ENCODE assay signal across 9 cellular contexts in the genomic region with DNA sequence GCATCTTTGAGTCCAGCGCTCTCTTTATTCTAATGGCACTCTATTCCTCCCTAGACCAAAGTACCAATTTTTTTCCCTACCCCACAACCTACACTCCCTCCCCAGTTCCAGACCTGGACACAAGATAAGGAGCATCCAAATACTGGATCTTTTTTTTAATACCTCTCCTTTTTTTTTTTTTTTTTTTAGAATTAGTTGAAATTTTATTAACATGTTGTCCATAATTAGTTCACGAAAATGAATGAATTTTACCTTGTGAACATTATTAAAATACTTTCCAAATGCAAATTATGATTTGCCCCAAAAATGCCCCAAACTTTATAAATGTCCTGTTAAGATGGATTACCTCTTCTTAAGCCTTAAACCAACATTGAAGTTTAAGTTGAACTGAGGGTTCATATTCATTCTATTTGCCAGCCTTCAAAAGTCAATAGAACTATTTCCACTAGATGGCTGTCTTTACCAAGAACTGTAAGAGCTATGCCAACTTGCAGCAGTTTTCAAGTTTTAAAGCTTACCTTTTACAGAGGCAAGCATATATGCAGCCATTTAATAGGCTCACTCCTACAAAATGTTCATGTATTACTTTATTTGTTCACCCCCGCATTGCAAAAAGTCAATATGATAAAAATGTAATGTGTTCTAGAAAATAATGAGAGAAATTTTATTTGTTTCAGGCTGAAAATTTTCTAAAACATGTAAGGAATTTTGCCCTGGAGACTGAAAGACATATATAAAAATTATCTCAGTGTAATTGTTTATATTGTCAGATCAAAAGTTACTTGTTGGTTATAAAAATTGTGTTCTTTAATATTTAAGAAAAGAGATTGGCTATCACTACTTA. TPM values are rescaled to one million over a fixed set of nuclear protein-coding genes. Genes with fewer than 3 reads are reported as not detected.
A peak's percentile ranks its signal among the peaks of the same experiment; 100 is the strongest.
DNase-seq lines count a peak whose midpoint lies in the region; ATAC-seq, FAIRE-seq and TF ChIP-seq lines count a peak whose summit lies in the region.
"Had no signal": no experiment of that assay in that cellular context is flagged by ENCODE, and none has a peak within 500 bp of the region (broad histone marks: within the 10 kb centered on the region; RNA-seq: fewer than 3 reads in every experiment).

No MANE protein-coding gene starts in this region.

- no peak overlapping the region for H3K4me3 Mint-ChIP-seq in effector memory CD8-positive, alpha-beta T cell

- no peak overlapping the region for H3K27ac Mint-ChIP-seq in effector memory CD8-positive, alpha-beta T cell

- peak; percentile 84 for TF ChIP-seq CTCF in D721Med (IDR thresholded peaks at IDR 0.05; ENCODE audit: insufficient read depth, missing control alignments)
- peak; percentile 31 for TF ChIP-seq CTCF in HFF-Myc (IDR thresholded peaks at IDR 0.05; ENCODE audit: low read depth, low read length, missing control alignments)

- DNase-seq in D721Med (ENCODE audit: insufficient read length, low spot score): no peak
- peak; percentile 29 for DNase-seq in HFF-Myc (ENCODE audit: extremely low read depth, low read depth)
- peak; percentile 82 for DNase-seq in OCI-M1 (lab: John Stamatoyannopoulos, UW)
- DNase-seq in effector memory CD8-positive, alpha-beta T cell: no peak
- peak; percentile 63 for DNase-seq in myocyte (ENCODE audit: low read depth)
- no peak for DNase-seq in activated gamma-delta T cell treated with Interleukin-2 at 50 U/mL for 16 hours
- no peak for DNase-seq in NCI-H774 (lab: John Stamatoyannopoulos, UW)
- DNase-seq: right cardiac atrium had no signal

- FAIRE-seq in D721Med (lab: Jason Lieb, UNC): peak; percentile 69

- no peaks in the 10 kb centered on the region for H3K4me1 Mint-ChIP-seq in effector memory CD8-positive, alpha-beta T cell (ENCODE audit: low read depth in 2 of 2)

- H3K4me3 ChIP-seq in HFF-Myc (replicated peaks; ENCODE audit: low read depth, low read length): no peak overlapping the region

- H3K36me3 Mint-ChIP-seq in effector memory CD8-positive, alpha-beta T cell (ENCODE audit: insufficient read depth): no peaks in the 10 kb centered on the region

- no peaks in the 10 kb centered on the region for H3K9me3 Mint-ChIP-seq in effector memory CD8-positive, alpha-beta T cell

- peaks cover 33 to 39% of the 10 kb centered on the region in 2 donors for H3K27me3 Mint-ChIP-seq in effector memory CD8-positive, alpha-beta T cell

- peak; percentile 84 for ATAC-seq in effector memory CD8-positive, alpha-beta T cell (replicated peaks)
- no peak for ATAC-seq in HG03442 (IDR thresholded peaks at IDR 0.05; ENCODE audit: unreplicated experiment)

RNA-seq across cellular contexts. Expression of a gene that starts 39.7 kb away (rescaled TPM):
- 23.3 and 24.2 TPM in 2 replicates for total RNA-seq in myocyte
- 14.2 TPM for polyA plus RNA-seq in myocyte (2012)

Comparison
In these comparisons a context has a peak if more than half of its experiments do, and no peak if none do; other contexts are left out.
1. DNase-seq: peak in HFF-Myc (single experiment), OCI-M1 (single experiment) and myocyte (single experiment); none in D721Med (single experiment), effector memory CD8-positive, alpha-beta T cell (0 of 3), activated gamma-delta T cell treated with Interleukin-2 at 50 U/mL for 16 hours (single experiment) and NCI-H774 (single experiment).